Comparison of ENCODE assay signal across 8 cellular contexts in genomic region chr3:20080956-20081554, GRCh38. TPM values are rescaled to one million over a fixed set of nuclear protein-coding genes. Genes with fewer than 3 reads are reported as not detected.
A peak's percentile ranks its signal among the peaks of the same experiment; 100 is the strongest.
DNase-seq lines count a peak whose midpoint lies in the region; ATAC-seq, FAIRE-seq and TF ChIP-seq lines count a peak whose summit lies in the region.

No MANE protein-coding gene starts in this region.

- no peaks in the 10 kb centered on the region for H3K79me2 ChIP-seq in GM23248 (ENCODE audit: insufficient read depth)

- no peaks in the 10 kb centered on the region for H3K9me3 ChIP-seq in GM23248 (ENCODE audit: low read depth)

- no peak for TF ChIP-seq CTCF in choroid plexus epithelial cell (conservative IDR thresholded peaks at IDR 0.05; ENCODE audit: low read depth, low read length)

- in situ Hi-C loops in GM23248 (cut with MboI): no loop called here

- WGBS in GM23248 (ENCODE audit: low coverage in 1 of 2, low lambda C conversion rate in 2 of 2, missing lambda C conversion rate in 2 of 2), 2 experiments: 61 to 69% methylated on average over 8 of the region's 8 CpGs

- DNase-seq in stimulated activated CD4-positive, alpha-beta T cell treated with anti-CD3 and anti-CD28 coated beads, Interleukin-15, amount 100 ng/mL, for 24 hours: peak; percentile 11
- DNase-seq in stimulated activated CD4-positive, alpha-beta T cell treated with anti-CD3 and anti-CD28 coated beads, Interleukin-4, amount 100 ng/mL, for 1 hour: no peak
- DNase-seq in RCC 7860 (ENCODE audit: low spot score) (peak; percentile 14), choroid plexus epithelial cell (ENCODE audit: low read depth) (peak; percentile 13), myocyte (ENCODE audit: low read depth) (peak; percentile 94), GM23248 (no peak)

- no peaks in the 10 kb centered on the region for H3K36me3 ChIP-seq in GM23248 (ENCODE audit: low read depth)

- no peak overlapping the region for H3K27ac ChIP-seq in GM23248

- H3K9ac ChIP-seq in GM23248: no peak overlapping the region

- no peak overlapping the region for H3K4me2 ChIP-seq in GM23248 (ENCODE audit: unreplicated experiment)

- ATAC-seq in HG03139 (IDR thresholded peaks at IDR 0.05; ENCODE audit: unreplicated experiment) (peak; percentile 95), GM19455 (IDR thresholded peaks at IDR 0.05; ENCODE audit: unreplicated experiment) (no peak)

- H4K20me1 ChIP-seq in GM23248 (ENCODE audit: insufficient read depth): no peaks in the 10 kb centered on the region

- FAIRE-seq in RCC 7860 (lab: Jason Lieb, UNC): no peak

- H3F3A ChIP-seq in GM23248 (ENCODE audit: insufficient read depth): no peaks in the 10 kb centered on the region

- H3K4me3 ChIP-seq in choroid plexus epithelial cell (ENCODE audit: low read depth, low read length): no peak overlapping the region
- no peak overlapping the region for H3K4me3 ChIP-seq in GM23248

- no peaks in the 10 kb centered on the region for H3K27me3 ChIP-seq in GM23248 (replicated peaks; ENCODE audit: insufficient read depth)

- no peaks in the 10 kb centered on the region for H3K9me2 ChIP-seq in GM23248 (ENCODE audit: insufficient read depth)

- no peaks in the 10 kb centered on the region for H3K4me1 ChIP-seq in GM23248 (ENCODE audit: insufficient read depth)

- no peak overlapping the region; the same call in 1 of the 2 replicates for H2AFZ ChIP-seq in GM23248

RNA-seq across cellular contexts. Expression of gene KAT2B, which starts 40.8 kb away (rescaled TPM):
- 25.3 and 26.6 TPM in 2 replicates for total RNA-seq in myocyte
- 7.0 TPM for polyA plus RNA-seq in myocyte (2012)
- total RNA-seq in GM23248 (2014; rRNA removed; shearing (Covaris generic)): 10.4 and 13.5 TPM in 2 replicates
- polyA plus RNA-seq in GM23248 (2016; fragmentation: Nextera tagmentation; extraction: Ambion mirVana): 1.5 TPM in 2 replicates

Comparison
In these comparisons a context has a peak if more than half of its experiments do, and no peak if none do; other contexts are left out.
1. DNase-seq: peak in stimulated activated CD4-positive, alpha-beta T cell treated with anti-CD3 and anti-CD28 coated beads, Interleukin-15, amount 100 ng/mL, for 24 hours (single experiment), RCC 7860 (single experiment), choroid plexus epithelial cell (single experiment) and myocyte (single experiment); none in stimulated activated CD4-positive, alpha-beta T cell treated with anti-CD3 and anti-CD28 coated beads, Interleukin-4, amount 100 ng/mL, for 1 hour (single experiment) and GM23248 (single experiment).